Comparison of ENCODE assay signal across 9 cellular contexts in genomic region chr10:25059990-25060389, GRCh38. TPM values are rescaled to one million over a fixed set of nuclear protein-coding genes. Genes with fewer than 3 reads are reported as not detected.
DNase-seq lines count a peak whose midpoint lies in the region; TF ChIP-seq lines count a peak whose summit lies in the region.
"Had no signal": no experiment of that assay in that cellular context is flagged by ENCODE, and none has a peak within 500 bp of the region (broad histone marks: within the 10 kb centered on the region; RNA-seq: fewer than 3 reads in every experiment).

No MANE protein-coding gene starts in this region.

- no peak overlapping the region for H2AFZ ChIP-seq in Karpas-422 (ENCODE audit: low read length)

- no peak overlapping the region for H3K27ac ChIP-seq in prostate gland
- H3K27ac ChIP-seq in sigmoid colon, result no peak overlapping the region
- H3K27ac ChIP-seq in Karpas-422 (ENCODE audit: low read length), result no peak overlapping the region

- H3K79me2 ChIP-seq in Karpas-422 (ENCODE audit: low read length), result no peaks in the 10 kb centered on the region

- TF ChIP-seq EP300 in sigmoid colon (IDR thresholded peaks at IDR 0.05), result no peak

- no peaks in the 10 kb centered on the region for H3K9me2 ChIP-seq in Karpas-422 (replicated peaks; ENCODE audit: insufficient read depth, low read length)

- intact Hi-C loops in prostate gland (cut with DNase I) (no loop called here), sigmoid colon (cut with DNase I) (no loop called here)

- H3K27me3 ChIP-seq in prostate gland (replicated peaks; ENCODE audit: insufficient read depth), result no peaks in the 10 kb centered on the region
- H3K27me3 ChIP-seq in sigmoid colon, result no peaks in the 10 kb centered on the region
- no peaks in the 10 kb centered on the region for H3K27me3 ChIP-seq in Karpas-422 (ENCODE audit: low read length)

- no peak overlapping the region for H3K4me3 ChIP-seq in foreskin fibroblast (ENCODE audit: low read depth in 1 of 2, low read length in 2 of 2)
- no peak overlapping the region for H3K4me3 ChIP-seq in prostate gland
- no peak overlapping the region for H3K4me3 ChIP-seq in sigmoid colon
- no peak overlapping the region for H3K4me3 ChIP-seq in Karpas-422 (ENCODE audit: low read length)

- no peak overlapping the region for H3K4me2 ChIP-seq in Karpas-422 (ENCODE audit: low read depth, low read length, poor library complexity, severe bottlenecking)

- H4K20me1 ChIP-seq in Karpas-422 (ENCODE audit: insufficient read depth, low read depth, low read length), result no peaks in the 10 kb centered on the region

- H3K4me1 ChIP-seq in prostate gland (replicated peaks) (no peaks in the 10 kb centered on the region), sigmoid colon (no peaks in the 10 kb centered on the region), Karpas-422 (ENCODE audit: low read length) (no peaks in the 10 kb centered on the region)

- no peak for TF ChIP-seq POLR2A in prostate gland (IDR thresholded peaks at IDR 0.05)
- no peak for TF ChIP-seq POLR2A in sigmoid colon (IDR thresholded peaks at IDR 0.05)

- TF ChIP-seq CTCF in foreskin fibroblast (IDR thresholded peaks at IDR 0.05; ENCODE audit: low read depth, low read length) (no peak), prostate gland (IDR thresholded peaks at IDR 0.05) (no peak), sigmoid colon (IDR thresholded peaks at IDR 0.05) (no peak)

- H3K36me3 ChIP-seq in prostate gland (no peaks in the 10 kb centered on the region), sigmoid colon (no peaks in the 10 kb centered on the region), Karpas-422 (ENCODE audit: insufficient read depth, low read length) (no peaks in the 10 kb centered on the region)

- no peaks in the 10 kb centered on the region for H3K9me3 ChIP-seq in prostate gland
- H3K9me3 ChIP-seq in sigmoid colon, result no peaks in the 10 kb centered on the region
- H3K9me3 ChIP-seq in Karpas-422 (ENCODE audit: low read length), result peaks cover 9% of the 10 kb centered on the region

- DNase-seq in GM03348 (ENCODE audit: low spot score) (peak; percentile 89), RPMI7951 (ENCODE audit: low read depth) (peak; percentile 87), foreskin fibroblast (peak; percentile 70 to 84), prostate gland (ENCODE audit: low spot score) (peak; percentile 20), sigmoid colon (no peak), NCI-H187 treated with DMSO at 0.1 percent for 48 hours (lab: John Stamatoyannopoulos, UW) (no peak), Karpas-422 (no peak)
- no peak for DNase-seq in stimulated activated CD4-positive, alpha-beta T cell treated with anti-CD3 and anti-CD28 coated beads, Interleukin-4, amount 100 ng/mL, for 24 hours
- DNase-seq: nucleus accumbens had no signal

- no peak overlapping the region for H3K9ac ChIP-seq in Karpas-422 (ENCODE audit: low read length)

- 27% methylated on average over 7 of the region's 7 CpGs for WGBS in prostate gland
- 14 to 59% methylated on average over 7 of the region's 7 CpGs for WGBS in sigmoid colon, 2 donors

RNA-seq across cellular contexts. Expression of gene THNSL1, which starts 43.6 kb away (rescaled TPM):
- total RNA-seq in RPMI7951 (2014; rRNA removed; shearing (Covaris generic)), result 4.5 and 4.8 TPM in 2 replicates
- total RNA-seq in prostate gland (1 to 10 TPM; 2.4 to 4.3 TPM), sigmoid colon (1 to 10 TPM in 1 of 4 donors, under 1 TPM in 3; 0.36 to 1.9 (median 0.77) TPM)
- polyA plus RNA-seq in sigmoid colon, result 1 to 10 TPM; 1.2 to 2.1 (median 1.2) TPM
- not detected in 2 replicates for total RNA-seq in Karpas-422 (2014; rRNA removed; shearing (Covaris generic); ENCODE audit: low replicate concordance)

RNA-seq across cellular contexts. Expression of gene ENKUR, which starts 44.0 kb away (rescaled TPM):
- total RNA-seq in RPMI7951 (2014; rRNA removed; shearing (Covaris generic)), result 0.10 and 0.24 TPM in 2 replicates
- total RNA-seq in prostate gland, result under 1 TPM in 1 of 2 donors, not detected in 1; 0.62 TPM
- not detected for total RNA-seq in sigmoid colon
- polyA plus RNA-seq in sigmoid colon, result under 1 TPM in 2 of 3 donors, not detected in 1; under 0.01 to 0.60 TPM
- not detected in 2 replicates for total RNA-seq in Karpas-422 (2014; rRNA removed; shearing (Covaris generic); ENCODE audit: low replicate concordance)

Comparison
In these comparisons a context has a peak if more than half of its experiments do, and no peak if none do; other contexts are left out.
1. DNase-seq: peak in GM03348 (single experiment), RPMI7951 (single experiment), foreskin fibroblast (2 of 2) and prostate gland (single experiment); none in sigmoid colon (single experiment), NCI-H187 treated with DMSO at 0.1 percent for 48 hours (single experiment), Karpas-422 (single experiment) and stimulated activated CD4-positive, alpha-beta T cell treated with anti-CD3 and anti-CD28 coated beads, Interleukin-4, amount 100 ng/mL, for 24 hours (single experiment).